Comparison of ENCODE assay signal across 1 cellular context in the genomic region with DNA sequence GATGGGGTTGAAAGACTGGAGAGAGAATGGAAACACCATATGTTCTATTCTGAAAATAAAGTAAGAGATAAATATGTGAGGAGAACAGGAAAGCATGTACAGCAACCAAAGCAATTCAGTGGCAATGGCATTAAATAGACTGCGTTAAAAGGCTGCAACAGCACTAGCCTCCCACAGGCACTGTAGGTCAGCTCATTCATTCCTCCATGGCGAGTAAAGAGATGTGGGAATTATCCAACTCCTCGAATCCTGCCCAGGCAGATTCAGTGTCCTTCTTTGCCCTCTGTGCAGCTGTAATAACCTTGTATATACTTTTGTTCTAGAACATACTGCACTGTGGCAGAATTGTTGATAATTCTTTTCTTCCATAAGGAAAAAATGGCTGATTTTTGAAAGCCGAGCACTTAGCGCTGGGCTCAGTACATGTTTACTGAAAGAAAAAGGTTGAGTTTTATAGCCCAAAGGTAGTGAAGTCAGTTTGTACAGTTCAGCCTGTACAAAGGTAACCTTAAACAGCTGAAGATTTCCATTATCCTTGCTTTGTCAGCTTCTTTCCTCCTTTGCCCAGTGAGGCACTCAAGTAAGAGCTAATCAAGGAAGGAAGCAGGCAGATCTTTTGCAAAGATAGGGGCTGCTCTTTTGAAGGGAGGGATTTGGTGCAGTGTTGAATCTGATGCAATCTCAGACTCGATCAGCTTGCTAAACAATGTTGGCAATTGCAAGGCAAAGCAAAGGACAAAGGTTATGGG.
TF ChIP-seq lines count a peak whose summit lies in the region.

No MANE protein-coding gene starts in this region.

TF ChIP-seq in HepG2, 621 proteins besides CTCF, POLR2A, EP300 and RAD21 (continued from another document and continues in another):
- peak; percentile 69; the same call in 1 of the 2 replicates for TF ChIP-seq ZNF503 (CRISPR knock-in tag; IDR thresholded peaks at IDR 0.05)
- peak; percentile 40; the same call in 1 of the 2 replicates for TF ChIP-seq ZNF761 (CRISPR knock-in tag; conservative IDR thresholded peaks at IDR 0.05)
- peak; percentile 45; the same call in 1 of the 2 replicates for TF ChIP-seq ZNF629 (CRISPR knock-in tag; conservative IDR thresholded peaks at IDR 0.05)
- TF ChIP-seq, protein P1, sequence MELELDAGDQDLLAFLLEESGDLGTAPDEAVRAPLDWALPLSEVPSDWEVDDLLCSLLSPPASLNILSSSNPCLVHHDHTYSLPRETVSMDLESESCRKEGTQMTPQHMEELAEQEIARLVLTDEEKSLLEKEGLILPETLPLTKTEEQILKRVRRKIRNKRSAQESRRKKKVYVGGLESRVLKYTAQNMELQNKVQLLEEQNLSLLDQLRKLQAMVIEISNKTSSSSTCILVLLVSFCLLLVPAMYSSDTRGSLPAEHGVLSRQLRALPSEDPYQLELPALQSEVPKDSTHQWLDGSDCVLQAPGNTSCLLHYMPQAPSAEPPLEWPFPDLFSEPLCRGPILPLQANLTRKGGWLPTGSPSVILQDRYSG (CRISPR knock-in tag; IDR thresholded peaks at IDR 0.05) = no peak
- no peak for TF ChIP-seq BATF2 (CRISPR knock-in tag; IDR thresholded peaks at IDR 0.05)
- no peak for TF ChIP-seq AFF4 (CRISPR knock-in tag; IDR thresholded peaks at IDR 0.05)
- peak; percentile 97 for TF ChIP-seq GATAD2A (CRISPR knock-in tag; IDR thresholded peaks at IDR 0.05)
- peak; percentile 73; the same call in 1 of the 2 replicates for TF ChIP-seq NFIC (IDR thresholded peaks at IDR 0.05; ENCODE audit: low read length)
- TF ChIP-seq ATRX (CRISPR knock-in tag; IDR thresholded peaks at IDR 0.05; ENCODE audit: borderline replicate concordance) = no peak
- no peak for TF ChIP-seq ZNF713 (CRISPR knock-in tag; IDR thresholded peaks at IDR 0.05)
- no peak for TF ChIP-seq ZNF121 (CRISPR knock-in tag; IDR thresholded peaks at IDR 0.05)
- peak; percentile 62; the same call in 1 of the 2 replicates for TF ChIP-seq ZNF574 (CRISPR knock-in tag; IDR thresholded peaks at IDR 0.05)
- TF ChIP-seq ZNF12 (CRISPR knock-in tag; IDR thresholded peaks at IDR 0.05) = peak; percentile 87; the same call in 1 of the 2 replicates
- TF ChIP-seq AGO2 (optimal IDR thresholded peaks at IDR 0.05; ENCODE audit: low read depth, low read length) = no peak
- no peak for TF ChIP-seq ZNF605 (CRISPR knock-in tag; IDR thresholded peaks at IDR 0.05)
- peak; percentile 20; the same call in 1 of the 2 replicates for TF ChIP-seq STAG1 (CRISPR knock-in tag; IDR thresholded peaks at IDR 0.05)
- TF ChIP-seq NCOR1 (IDR thresholded peaks at IDR 0.05; ENCODE audit: borderline replicate concordance, low read length) = peak; percentile 91
- TF ChIP-seq TARDBP (CRISPR knock-in tag; IDR thresholded peaks at IDR 0.05) = peak; percentile 89
- no peak for TF ChIP-seq U2AF1 (optimal IDR thresholded peaks at IDR 0.05; ENCODE audit: low read depth, low read length)
- TF ChIP-seq ZNF740 (CRISPR knock-in tag; IDR thresholded peaks at IDR 0.05) = no peak
- TF ChIP-seq LCORL (IDR thresholded peaks at IDR 0.05) = no peak
- TF ChIP-seq LCORL (CRISPR knock-in tag; IDR thresholded peaks at IDR 0.05) = peak; percentile 64; the same call in 1 of the 2 replicates
- TF ChIP-seq MTF1 (CRISPR knock-in tag; IDR thresholded peaks at IDR 0.05) = no peak
- TF ChIP-seq ZNF253 (CRISPR knock-in tag; IDR thresholded peaks at IDR 0.05; ENCODE audit: borderline replicate concordance) = no peak
- peak; percentile 76 for TF ChIP-seq ASH2L (IDR thresholded peaks at IDR 0.05; ENCODE audit: insufficient read length, low read depth, low read length)
- TF ChIP-seq TOE1 (CRISPR knock-in tag; IDR thresholded peaks at IDR 0.05) = no peak
- no peak; the same call in 1 of the 2 replicates for TF ChIP-seq ZNF3 (CRISPR knock-in tag; IDR thresholded peaks at IDR 0.05)
- TF ChIP-seq FOXC1 (CRISPR knock-in tag; IDR thresholded peaks at IDR 0.05; ENCODE audit: borderline replicate concordance) = 0 out of 2 replicates have a peak, but pooled peaks have one; percentile 27
- TF ChIP-seq ZNF468 (CRISPR knock-in tag; IDR thresholded peaks at IDR 0.05) = no peak
- TF ChIP-seq ZNF263 (CRISPR knock-in tag; IDR thresholded peaks at IDR 0.05) = no peak
- no peak for TF ChIP-seq ZNF354B (CRISPR knock-in tag; IDR thresholded peaks at IDR 0.05)
- no peak for TF ChIP-seq POLR2AphosphoS2 (IDR thresholded peaks at IDR 0.05; ENCODE audit: low read depth, low read length)
- peak; percentile 93 for TF ChIP-seq GFI1 (CRISPR knock-in tag; IDR thresholded peaks at IDR 0.05; ENCODE audit: borderline replicate concordance)
- TF ChIP-seq, protein P2, sequence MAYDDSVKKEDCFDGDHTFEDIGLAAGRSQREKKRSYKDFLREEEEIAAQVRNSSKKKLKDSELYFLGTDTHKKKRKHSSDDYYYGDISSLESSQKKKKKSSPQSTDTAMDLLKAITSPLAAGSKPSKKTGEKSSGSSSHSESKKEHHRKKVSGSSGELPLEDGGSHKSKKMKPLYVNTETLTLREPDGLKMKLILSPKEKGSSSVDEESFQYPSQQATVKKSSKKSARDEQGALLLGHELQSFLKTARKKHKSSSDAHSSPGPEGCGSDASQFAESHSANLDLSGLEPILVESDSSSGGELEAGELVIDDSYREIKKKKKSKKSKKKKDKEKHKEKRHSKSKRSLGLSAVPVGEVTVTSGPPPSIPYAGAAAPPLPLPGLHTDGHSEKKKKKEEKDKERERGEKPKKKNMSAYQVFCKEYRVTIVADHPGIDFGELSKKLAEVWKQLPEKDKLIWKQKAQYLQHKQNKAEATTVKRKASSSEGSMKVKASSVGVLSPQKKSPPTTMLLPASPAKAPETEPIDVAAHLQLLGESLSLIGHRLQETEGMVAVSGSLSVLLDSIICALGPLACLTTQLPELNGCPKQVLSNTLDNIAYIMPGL (CRISPR knock-in tag; IDR thresholded peaks at IDR 0.05; ENCODE audit: borderline replicate concordance in 1 of 2, low read depth in 1 of 2) = peak; percentile 26 to 37; a peak in 1 of 4 replicates
- no peak for TF ChIP-seq GLMP (CRISPR knock-in tag; IDR thresholded peaks at IDR 0.05; ENCODE audit: borderline replicate concordance)
- TF ChIP-seq SATB2 (CRISPR knock-in tag; IDR thresholded peaks at IDR 0.05) = no peak
- TF ChIP-seq, protein P3, sequence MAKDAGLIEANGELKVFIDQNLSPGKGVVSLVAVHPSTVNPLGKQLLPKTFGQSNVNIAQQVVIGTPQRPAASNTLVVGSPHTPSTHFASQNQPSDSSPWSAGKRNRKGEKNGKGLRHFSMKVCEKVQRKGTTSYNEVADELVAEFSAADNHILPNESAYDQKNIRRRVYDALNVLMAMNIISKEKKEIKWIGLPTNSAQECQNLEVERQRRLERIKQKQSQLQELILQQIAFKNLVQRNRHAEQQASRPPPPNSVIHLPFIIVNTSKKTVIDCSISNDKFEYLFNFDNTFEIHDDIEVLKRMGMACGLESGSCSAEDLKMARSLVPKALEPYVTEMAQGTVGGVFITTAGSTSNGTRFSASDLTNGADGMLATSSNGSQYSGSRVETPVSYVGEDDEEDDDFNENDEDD (CRISPR knock-in tag; IDR thresholded peaks at IDR 0.05; ENCODE audit: borderline replicate concordance) = no peak
- no peak for TF ChIP-seq ARHGAP35 (CRISPR knock-in tag; IDR thresholded peaks at IDR 0.05; ENCODE audit: borderline replicate concordance)
- peak; percentile 47; the same call in 1 of the 2 replicates for TF ChIP-seq SIX4 (CRISPR knock-in tag; IDR thresholded peaks at IDR 0.05)
- TF ChIP-seq MBD4 (IDR thresholded peaks at IDR 0.05; ENCODE audit: borderline replicate concordance, low read length) = 0 out of 2 replicates have a peak, but pooled peaks have one; percentile 71
- peak; percentile 90; the same call in 1 of the 2 replicates for TF ChIP-seq ZNF792 (CRISPR knock-in tag; IDR thresholded peaks at IDR 0.05)
- TF ChIP-seq NAIF1 (CRISPR knock-in tag; IDR thresholded peaks at IDR 0.05; ENCODE audit: borderline replicate concordance) = no peak; the same call in 1 of the 2 replicates
- TF ChIP-seq JUN (CRISPR knock-in tag; IDR thresholded peaks at IDR 0.05) = no peak
- TF ChIP-seq ZBTB21 (CRISPR knock-in tag; IDR thresholded peaks at IDR 0.05) = no peak
- peak; percentile 43; the same call in 1 of the 2 replicates for TF ChIP-seq TFAP4 (IDR thresholded peaks at IDR 0.05; ENCODE audit: borderline replicate concordance, low read depth)
- peak; percentile 87; the same call in 1 of the 2 replicates for TF ChIP-seq NFKBIZ (CRISPR knock-in tag; IDR thresholded peaks at IDR 0.05)
- TF ChIP-seq PHF5A (CRISPR knock-in tag; IDR thresholded peaks at IDR 0.05; ENCODE audit: low read depth, unreplicated experiment) = no peak
- TF ChIP-seq ZNF329 (CRISPR knock-in tag; IDR thresholded peaks at IDR 0.05; ENCODE audit: low read depth) = no peak
- TF ChIP-seq ZMYM4 (CRISPR knock-in tag; IDR thresholded peaks at IDR 0.05) = peak; percentile 93
- no peak for TF ChIP-seq PTBP1 (IDR thresholded peaks at IDR 0.05; ENCODE audit: low read depth, low read length, poor library complexity, severe bottlenecking)
